In the genomic region with DNA sequence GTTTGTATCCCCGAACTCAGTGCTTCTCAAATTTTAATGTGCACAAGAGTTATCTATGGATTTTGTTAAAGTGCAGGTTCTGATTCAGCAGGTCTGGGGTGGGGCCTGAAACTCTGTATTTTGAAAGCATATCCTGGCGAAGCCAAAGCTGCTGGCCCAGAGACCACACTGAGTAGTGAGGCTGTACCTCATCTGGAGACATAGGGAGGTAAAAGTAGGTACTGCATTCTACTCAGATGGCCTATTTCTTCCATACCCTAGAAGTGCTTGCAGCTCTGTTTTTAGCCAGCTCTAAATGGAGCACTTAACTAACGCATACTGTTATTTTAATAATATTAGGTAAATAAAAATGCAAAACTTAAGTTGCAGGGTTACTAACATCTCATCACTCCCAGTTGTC, we compare ENCODE assay signal across 20 cellular contexts.
"Had no signal": no experiment of that assay in that cellular context is flagged by ENCODE, and none has a peak within 500 bp of the region (broad histone marks: within the 10 kb centered on the region; RNA-seq: fewer than 3 reads in every experiment).

No MANE protein-coding gene starts in this region.

- H3K4me1 ChIP-seq: SJCRH30 had no signal

- H3K27me3 ChIP-seq: SJCRH30 had no signal

- H3K27ac ChIP-seq: HL-60, RWPE1, SJCRH30 had no signal

- H3K36me3 ChIP-seq: SJCRH30 had no signal

- ATAC-seq: T-helper 17 cell had no signal

- H3K27ac Mint-ChIP-seq: T-helper 17 cell had no signal

- H3K4me3 ChIP-seq: SJCRH30 had no signal

- H3K4me1 Mint-ChIP-seq: T-helper 17 cell had no signal

- H3K4me3 Mint-ChIP-seq: T-helper 17 cell had no signal

- DNase-seq: IMR-90, MV-4-11, NCI-H1048, NCI-H1105, NCI-H1417 treated with DMSO at 0.1 percent for 48 hours, NCI-H146, NCI-H1694 treated with DMSO at 0.1 percent for 48 hours, NCI-H1930, NCI-H2081, NCI-H2107, NCI-H2227 treated with DMSO at 0.1 percent for 48 hours, NCI-H524 treated with DMSO at 0.1 percent for 48 hours, NCI-H69, NCI-H774, SHP77 treated with DMSO at 0.1 percent for 48 hours, SJCRH30, T-helper 1 cell, T-helper 17 cell had no signal

- H3K9me3 ChIP-seq: SJCRH30 had no signal
